Comparison of ENCODE assay signal across 3 cellular contexts in genomic region chr17:38658741-38659345, GRCh38.
TF ChIP-seq lines count a peak whose summit lies in the region.

No MANE protein-coding gene starts in this region.

TF ChIP-seq in HEK293, 187 proteins besides CTCF, POLR2A, EP300 and RAD21:
- TF ChIP-seq KLF1 (tag by site-specific recombination; IDR thresholded peaks at IDR 0.05) (no peak), ZFHX2 (tag by site-specific recombination; conservative IDR thresholded peaks at IDR 0.05) (peak; percentile 91), ZNF549 (tag by site-specific recombination; IDR thresholded peaks at IDR 0.05) (no peak), ZNF26 (tag by site-specific recombination; IDR thresholded peaks at IDR 0.05) (no peak), EGR2 (tag by site-specific recombination; IDR thresholded peaks at IDR 0.05; ENCODE audit: low read depth) (peak; percentile 95), ZNF350 (tag by site-specific recombination; IDR thresholded peaks at IDR 0.05) (no peak)
- TF ChIP-seq, protein P1, sequence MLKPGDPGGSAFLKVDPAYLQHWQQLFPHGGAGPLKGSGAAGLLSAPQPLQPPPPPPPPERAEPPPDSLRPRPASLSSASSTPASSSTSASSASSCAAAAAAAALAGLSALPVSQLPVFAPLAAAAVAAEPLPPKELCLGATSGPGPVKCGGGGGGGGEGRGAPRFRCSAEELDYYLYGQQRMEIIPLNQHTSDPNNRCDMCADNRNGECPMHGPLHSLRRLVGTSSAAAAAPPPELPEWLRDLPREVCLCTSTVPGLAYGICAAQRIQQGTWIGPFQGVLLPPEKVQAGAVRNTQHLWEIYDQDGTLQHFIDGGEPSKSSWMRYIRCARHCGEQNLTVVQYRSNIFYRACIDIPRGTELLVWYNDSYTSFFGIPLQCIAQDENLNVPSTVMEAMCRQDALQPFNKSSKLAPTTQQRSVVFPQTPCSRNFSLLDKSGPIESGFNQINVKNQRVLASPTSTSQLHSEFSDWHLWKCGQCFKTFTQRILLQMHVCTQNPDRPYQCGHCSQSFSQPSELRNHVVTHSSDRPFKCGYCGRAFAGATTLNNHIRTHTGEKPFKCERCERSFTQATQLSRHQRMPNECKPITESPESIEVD (tag by site-specific recombination; IDR thresholded peaks at IDR 0.05) = no peak
TF ChIP-seq in HEK293: peak in this region for 2.

TF ChIP-seq in HepG2, 621 proteins besides CTCF, POLR2A, EP300 and RAD21 (continues in another document):
- TF ChIP-seq SUZ12 (IDR thresholded peaks at IDR 0.05; ENCODE audit: low read depth, low read length) (no peak), HNF4A (CRISPR knock-in tag; IDR thresholded peaks at IDR 0.05) (peak; percentile 30; the same call in 1 of the 2 replicates), ATF2 (CRISPR knock-in tag; IDR thresholded peaks at IDR 0.05) (no peak), HNRNPLL (IDR thresholded peaks at IDR 0.05; ENCODE audit: low read depth, low read length, poor library complexity, severe bottlenecking) (peak; percentile 35), GTF3A (CRISPR knock-in tag; conservative IDR thresholded peaks at IDR 0.05) (no peak), BRD4 (CRISPR knock-in tag; IDR thresholded peaks at IDR 0.05) (0 out of 2 replicates have a peak, but pooled peaks have one; percentile 24), PRDM4 (CRISPR knock-in tag; IDR thresholded peaks at IDR 0.05; ENCODE audit: borderline replicate concordance) (0 out of 2 replicates have a peak, but pooled peaks have one; percentile 26), SNAPC2 (CRISPR knock-in tag; IDR thresholded peaks at IDR 0.05) (0 out of 2 replicates have a peak, but pooled peaks have one; percentile 12), ZSCAN31 (CRISPR knock-in tag; IDR thresholded peaks at IDR 0.05; ENCODE audit: low read depth) (peak; percentile 69; the same call in 1 of the 2 replicates), CBFB (CRISPR knock-in tag; IDR thresholded peaks at IDR 0.05) (no peak), KDM5B (CRISPR knock-in tag; IDR thresholded peaks at IDR 0.05; ENCODE audit: borderline replicate concordance) (no peak), MTA1 (CRISPR knock-in tag; IDR thresholded peaks at IDR 0.05; ENCODE audit: borderline replicate concordance) (peak; percentile 23; the same call in 1 of the 2 replicates), HOXA3 (CRISPR knock-in tag; IDR thresholded peaks at IDR 0.05) (peak; percentile 38; the same call in 1 of the 2 replicates), ZNF326 (CRISPR knock-in tag; IDR thresholded peaks at IDR 0.05; ENCODE audit: borderline replicate concordance) (no peak), GATAD1 (CRISPR knock-in tag; IDR thresholded peaks at IDR 0.05) (peak; percentile 29; the same call in 1 of the 2 replicates), POLR2G (IDR thresholded peaks at IDR 0.05; ENCODE audit: low read depth, low read length) (0 out of 2 replicates have a peak, but pooled peaks have one; percentile 1), TEAD3 (CRISPR knock-in tag; optimal IDR thresholded peaks at IDR 0.05; ENCODE audit: borderline replicate concordance) (peak; percentile 12), HNRNPL (IDR thresholded peaks at IDR 0.05; ENCODE audit: low read depth, low read length) (peak; percentile 82; the same call in 1 of the 2 replicates), FOXO4 (CRISPR knock-in tag; conservative IDR thresholded peaks at IDR 0.05) (0 out of 2 replicates have a peak, but pooled peaks have one; percentile 81)
- TF ChIP-seq, protein P2, sequence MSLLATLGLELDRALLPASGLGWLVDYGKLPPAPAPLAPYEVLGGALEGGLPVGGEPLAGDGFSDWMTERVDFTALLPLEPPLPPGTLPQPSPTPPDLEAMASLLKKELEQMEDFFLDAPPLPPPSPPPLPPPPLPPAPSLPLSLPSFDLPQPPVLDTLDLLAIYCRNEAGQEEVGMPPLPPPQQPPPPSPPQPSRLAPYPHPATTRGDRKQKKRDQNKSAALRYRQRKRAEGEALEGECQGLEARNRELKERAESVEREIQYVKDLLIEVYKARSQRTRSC (CRISPR knock-in tag; IDR thresholded peaks at IDR 0.05; ENCODE audit: low read depth) = no peak
- TF ChIP-seq, protein P3, sequence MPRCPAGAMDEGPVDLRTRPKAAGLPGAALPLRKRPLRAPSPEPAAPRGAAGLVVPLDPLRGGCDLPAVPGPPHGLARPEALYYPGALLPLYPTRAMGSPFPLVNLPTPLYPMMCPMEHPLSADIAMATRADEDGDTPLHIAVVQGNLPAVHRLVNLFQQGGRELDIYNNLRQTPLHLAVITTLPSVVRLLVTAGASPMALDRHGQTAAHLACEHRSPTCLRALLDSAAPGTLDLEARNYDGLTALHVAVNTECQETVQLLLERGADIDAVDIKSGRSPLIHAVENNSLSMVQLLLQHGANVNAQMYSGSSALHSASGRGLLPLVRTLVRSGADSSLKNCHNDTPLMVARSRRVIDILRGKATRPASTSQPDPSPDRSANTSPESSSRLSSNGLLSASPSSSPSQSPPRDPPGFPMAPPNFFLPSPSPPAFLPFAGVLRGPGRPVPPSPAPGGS (CRISPR knock-in tag; IDR thresholded peaks at IDR 0.05) = 0 out of 2 replicates have a peak, but pooled peaks have one; percentile 46

TF ChIP-seq in GM23338, 12 proteins besides CTCF, POLR2A, EP300 and RAD21:
- TF ChIP-seq POLR2AphosphoS5 (IDR thresholded peaks at IDR 0.05; ENCODE audit: low read depth) (no peak), EZH2phosphoT487 (IDR thresholded peaks at IDR 0.05; ENCODE audit: unreplicated experiment) (no peak), ETS1 (IDR thresholded peaks at IDR 0.05) (no peak), NANOG (IDR thresholded peaks at IDR 0.05; ENCODE audit: borderline replicate concordance) (no peak), STAT1 (IDR thresholded peaks at IDR 0.05; ENCODE audit: unreplicated experiment) (no peak), JUNB (IDR thresholded peaks at IDR 0.05; ENCODE audit: unreplicated experiment) (no peak), CREB1 (CRISPR knock-in tag; IDR thresholded peaks at IDR 0.05; ENCODE audit: low read depth) (no peak), ZNF331 (CRISPR knock-in tag; IDR thresholded peaks at IDR 0.05; ENCODE audit: low read depth) (no peak), ZNF114 (CRISPR knock-in tag; IDR thresholded peaks at IDR 0.05) (no peak), EZH2 (IDR thresholded peaks at IDR 0.05; ENCODE audit: low read depth, unreplicated experiment) (no peak)
- TF ChIP-seq, protein P4, sequence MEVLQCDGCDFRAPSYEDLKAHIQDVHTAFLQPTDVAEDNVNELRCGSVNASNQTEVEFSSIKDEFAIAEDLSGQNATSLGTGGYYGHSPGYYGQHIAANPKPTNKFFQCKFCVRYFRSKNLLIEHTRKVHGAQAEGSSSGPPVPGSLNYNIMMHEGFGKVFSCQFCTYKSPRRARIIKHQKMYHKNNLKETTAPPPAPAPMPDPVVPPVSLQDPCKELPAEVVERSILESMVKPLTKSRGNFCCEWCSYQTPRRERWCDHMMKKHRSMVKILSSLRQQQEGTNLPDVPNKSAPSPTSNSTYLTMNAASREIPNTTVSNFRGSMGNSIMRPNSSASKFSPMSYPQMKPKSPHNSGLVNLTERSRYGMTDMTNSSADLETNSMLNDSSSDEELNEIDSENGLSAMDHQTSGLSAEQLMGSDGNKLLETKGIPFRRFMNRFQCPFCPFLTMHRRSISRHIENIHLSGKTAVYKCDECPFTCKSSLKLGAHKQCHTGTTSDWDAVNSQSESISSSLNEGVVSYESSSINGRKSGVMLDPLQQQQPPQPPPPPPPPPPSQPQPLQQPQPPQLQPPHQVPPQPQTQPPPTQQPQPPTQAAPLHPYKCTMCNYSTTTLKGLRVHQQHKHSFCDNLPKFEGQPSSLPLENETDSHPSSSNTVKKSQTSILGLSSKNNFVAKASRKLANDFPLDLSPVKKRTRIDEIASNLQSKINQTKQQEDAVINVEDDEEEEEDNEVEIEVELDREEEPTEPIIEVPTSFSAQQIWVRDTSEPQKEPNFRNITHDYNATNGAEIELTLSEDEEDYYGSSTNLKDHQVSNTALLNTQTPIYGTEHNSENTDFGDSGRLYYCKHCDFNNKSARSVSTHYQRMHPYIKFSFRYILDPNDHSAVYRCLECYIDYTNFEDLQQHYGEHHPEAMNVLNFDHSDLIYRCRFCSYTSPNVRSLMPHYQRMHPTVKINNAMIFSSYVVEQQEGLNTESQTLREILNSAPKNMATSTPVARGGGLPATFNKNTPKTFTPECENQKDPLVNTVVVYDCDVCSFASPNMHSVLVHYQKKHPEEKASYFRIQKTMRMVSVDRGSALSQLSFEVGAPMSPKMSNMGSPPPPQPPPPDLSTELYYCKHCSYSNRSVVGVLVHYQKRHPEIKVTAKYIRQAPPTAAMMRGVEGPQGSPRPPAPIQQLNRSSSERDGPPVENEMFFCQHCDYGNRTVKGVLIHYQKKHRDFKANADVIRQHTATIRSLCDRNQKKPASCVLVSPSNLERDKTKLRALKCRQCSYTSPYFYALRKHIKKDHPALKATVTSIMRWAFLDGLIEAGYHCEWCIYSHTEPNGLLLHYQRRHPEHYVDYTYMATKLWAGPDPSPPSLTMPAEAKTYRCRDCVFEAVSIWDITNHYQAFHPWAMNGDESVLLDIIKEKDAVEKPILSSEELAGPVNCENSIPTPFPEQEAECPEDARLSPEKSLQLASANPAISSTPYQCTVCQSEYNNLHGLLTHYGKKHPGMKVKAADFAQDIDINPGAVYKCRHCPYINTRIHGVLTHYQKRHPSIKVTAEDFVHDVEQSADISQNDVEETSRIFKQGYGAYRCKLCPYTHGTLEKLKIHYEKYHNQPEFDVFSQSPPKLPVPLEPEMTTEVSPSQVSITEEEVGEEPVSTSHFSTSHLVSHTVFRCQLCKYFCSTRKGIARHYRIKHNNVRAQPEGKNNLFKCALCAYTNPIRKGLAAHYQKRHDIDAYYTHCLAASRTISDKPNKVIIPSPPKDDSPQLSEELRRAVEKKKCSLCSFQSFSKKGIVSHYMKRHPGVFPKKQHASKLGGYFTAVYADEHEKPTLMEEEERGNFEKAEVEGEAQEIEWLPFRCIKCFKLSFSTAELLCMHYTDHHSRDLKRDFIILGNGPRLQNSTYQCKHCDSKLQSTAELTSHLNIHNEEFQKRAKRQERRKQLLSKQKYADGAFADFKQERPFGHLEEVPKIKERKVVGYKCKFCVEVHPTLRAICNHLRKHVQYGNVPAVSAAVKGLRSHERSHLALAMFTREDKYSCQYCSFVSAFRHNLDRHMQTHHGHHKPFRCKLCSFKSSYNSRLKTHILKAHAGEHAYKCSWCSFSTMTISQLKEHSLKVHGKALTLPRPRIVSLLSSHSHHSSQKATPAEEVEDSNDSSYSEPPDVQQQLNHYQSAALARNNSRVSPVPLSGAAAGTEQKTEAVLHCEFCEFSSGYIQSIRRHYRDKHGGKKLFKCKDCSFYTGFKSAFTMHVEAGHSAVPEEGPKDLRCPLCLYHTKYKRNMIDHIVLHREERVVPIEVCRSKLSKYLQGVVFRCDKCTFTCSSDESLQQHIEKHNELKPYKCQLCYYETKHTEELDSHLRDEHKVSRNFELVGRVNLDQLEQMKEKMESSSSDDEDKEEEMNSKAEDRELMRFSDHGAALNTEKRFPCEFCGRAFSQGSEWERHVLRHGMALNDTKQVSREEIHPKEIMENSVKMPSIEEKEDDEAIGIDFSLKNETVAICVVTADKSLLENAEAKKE (CRISPR knock-in tag; IDR thresholded peaks at IDR 0.05) = no peak
- TF ChIP-seq, protein P5, sequence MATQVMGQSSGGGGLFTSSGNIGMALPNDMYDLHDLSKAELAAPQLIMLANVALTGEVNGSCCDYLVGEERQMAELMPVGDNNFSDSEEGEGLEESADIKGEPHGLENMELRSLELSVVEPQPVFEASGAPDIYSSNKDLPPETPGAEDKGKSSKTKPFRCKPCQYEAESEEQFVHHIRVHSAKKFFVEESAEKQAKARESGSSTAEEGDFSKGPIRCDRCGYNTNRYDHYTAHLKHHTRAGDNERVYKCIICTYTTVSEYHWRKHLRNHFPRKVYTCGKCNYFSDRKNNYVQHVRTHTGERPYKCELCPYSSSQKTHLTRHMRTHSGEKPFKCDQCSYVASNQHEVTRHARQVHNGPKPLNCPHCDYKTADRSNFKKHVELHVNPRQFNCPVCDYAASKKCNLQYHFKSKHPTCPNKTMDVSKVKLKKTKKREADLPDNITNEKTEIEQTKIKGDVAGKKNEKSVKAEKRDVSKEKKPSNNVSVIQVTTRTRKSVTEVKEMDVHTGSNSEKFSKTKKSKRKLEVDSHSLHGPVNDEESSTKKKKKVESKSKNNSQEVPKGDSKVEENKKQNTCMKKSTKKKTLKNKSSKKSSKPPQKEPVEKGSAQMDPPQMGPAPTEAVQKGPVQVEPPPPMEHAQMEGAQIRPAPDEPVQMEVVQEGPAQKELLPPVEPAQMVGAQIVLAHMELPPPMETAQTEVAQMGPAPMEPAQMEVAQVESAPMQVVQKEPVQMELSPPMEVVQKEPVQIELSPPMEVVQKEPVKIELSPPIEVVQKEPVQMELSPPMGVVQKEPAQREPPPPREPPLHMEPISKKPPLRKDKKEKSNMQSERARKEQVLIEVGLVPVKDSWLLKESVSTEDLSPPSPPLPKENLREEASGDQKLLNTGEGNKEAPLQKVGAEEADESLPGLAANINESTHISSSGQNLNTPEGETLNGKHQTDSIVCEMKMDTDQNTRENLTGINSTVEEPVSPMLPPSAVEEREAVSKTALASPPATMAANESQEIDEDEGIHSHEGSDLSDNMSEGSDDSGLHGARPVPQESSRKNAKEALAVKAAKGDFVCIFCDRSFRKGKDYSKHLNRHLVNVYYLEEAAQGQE (IDR thresholded peaks at IDR 0.05; ENCODE audit: unreplicated experiment) = no peak
